16 cellular contexts compared by ENCODE assay signal in the genomic region with DNA sequence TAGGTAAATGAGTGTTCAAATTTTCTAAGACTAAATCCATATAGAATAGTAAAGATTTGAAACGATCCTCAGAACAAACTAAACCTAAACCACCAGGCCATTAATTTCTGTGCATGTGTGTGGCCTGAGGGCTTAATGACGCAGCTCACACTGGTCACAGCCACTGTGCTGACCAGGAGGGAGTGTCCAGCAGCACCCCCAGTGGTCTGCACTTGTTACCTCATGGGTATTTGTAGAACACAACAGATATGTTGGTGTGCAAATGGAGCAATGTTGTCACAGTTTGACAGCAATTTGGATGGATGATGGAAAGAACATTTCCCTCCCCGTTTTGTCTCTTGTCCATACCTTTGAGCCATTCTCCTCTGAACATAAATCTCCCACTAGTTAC.
DNase-seq lines count a peak whose midpoint lies in the region; ATAC-seq and TF ChIP-seq lines count a peak whose summit lies in the region.
"Had no signal": no experiment of that assay in that cellular context is flagged by ENCODE, and none has a peak within 500 bp of the region (broad histone marks: within the 10 kb centered on the region; RNA-seq: fewer than 3 reads in every experiment).

No MANE protein-coding gene starts in this region.

- H3K4me1 ChIP-seq in A673 (ENCODE audit: insufficient read depth, low read length, poor library complexity, severe bottlenecking), result no peaks in the 10 kb centered on the region
- no peaks in the 10 kb centered on the region for H3K4me1 ChIP-seq in SJCRH30

- peaks cover 4 to 11% (median 6%) of the 10 kb centered on the region in 5 donors for H3K27me3 Mint-ChIP-seq in naive thymus-derived CD8-positive, alpha-beta T cell

- POLR2A ChIA-PET in A673 (lab: Charles Lee; ENCODE audit: low non-redundant PET), result no interaction called here
- POLR2A ChIA-PET in naive thymus-derived CD8-positive, alpha-beta T cell (lab: Charles Lee), result no interaction called here

- no TSS peak for BruUV-seq in A673 (replicated peaks; lab: Mats Ljungman, UMichigan)

- peaks cover 6 to 16% (median 12%) of the 10 kb centered on the region in 4 donors for H3K4me1 Mint-ChIP-seq in naive thymus-derived CD8-positive, alpha-beta T cell

- no peaks in the 10 kb centered on the region for H3K9me3 Mint-ChIP-seq in naive thymus-derived CD8-positive, alpha-beta T cell
- H3K9me3 Mint-ChIP-seq: activated T-cell treated with anti-CD3 and anti-CD28 coated beads, Interleukin-2, amount 50 U/mL, for 72 hours had no signal

- no peak overlapping the region for H3K4me3 Mint-ChIP-seq in naive thymus-derived CD8-positive, alpha-beta T cell
- H3K4me3 Mint-ChIP-seq: activated T-cell treated with anti-CD3 and anti-CD28 coated beads, Interleukin-2, amount 50 U/mL, for 72 hours had no signal

- CTCF ChIA-PET in A673 (lab: Charles Lee), result no interaction called here

- H3K36me3 Mint-ChIP-seq in naive thymus-derived CD8-positive, alpha-beta T cell, result no peaks in the 10 kb centered on the region

- intact Hi-C loops in A673 (cut with micrococcal nuclease; ENCODE audit: unreplicated experiment), result no loop called here

- no peak for ATAC-seq in naive thymus-derived CD8-positive, alpha-beta T cell
- ATAC-seq: activated T-cell treated with anti-CD3 and anti-CD28 coated beads, Interleukin-2, amount 50 U/mL, for 72 hours had no signal

- H3K36me3 ChIP-seq in A673 (ENCODE audit: insufficient read depth, low read length, poor library complexity, severe bottlenecking) (no peaks in the 10 kb centered on the region), SJCRH30 (no peaks in the 10 kb centered on the region)
- H3K36me3 ChIP-seq: thoracic aorta had no signal

- H3K27ac ChIP-seq in A673 (ENCODE audit: low read depth, low read length, poor library complexity, severe bottlenecking) (no peak overlapping the region), SJCRH30 (no peak overlapping the region)
- H3K27ac ChIP-seq: GM23248, thoracic aorta had no signal

- DNase-seq in A673 (ENCODE audit: low spot score) (no peak), SJCRH30 (peak; percentile 3 to 5), fibroblast of villous mesenchyme (ENCODE audit: low read depth) (no peak), amygdala (lab: John Stamatoyannopoulos, UW) (no peak), inferior parietal cortex (ENCODE audit: extremely low spot score) (no peak), H4 (ENCODE audit: low spot score) (no peak)
- DNase-seq in naive thymus-derived CD8-positive, alpha-beta T cell, result no peak
- DNase-seq: activated T-cell treated with anti-CD3 and anti-CD28 coated beads, Interleukin-2, amount 50 U/mL, for 72 hours; GM23248; NCI-H1105 treated with DMSO at 0.1 percent for 48 hours; NCI-H2171 treated with DMSO at 0.1 percent for 48 hours; NK-92 treated with Interleukin-12 subunit alpha and Interleukin-12 subunit beta, amount 100 ng/mL, for 24 hours; stimulated activated CD4-positive, alpha-beta T cell treated with anti-CD3 and anti-CD28 coated beads, Interleukin-1b, Interleukin-23, amount 100 ng/mL, for 48 hours; stimulated activated CD8-positive, alpha-beta memory T cell treated with anti-CD3 and anti-CD28 coated beads, Interleukin-4, amount 100 ng/mL, for 48 hours had no signal

- TF ChIP-seq CTCF in A673 (conservative IDR thresholded peaks at IDR 0.05; ENCODE audit: low read depth, low read length), result 0 out of 2 replicates have a peak, but pooled peaks have one; percentile 12
- peak; percentile 11; the same call in 1 of the 2 replicates for TF ChIP-seq CTCF in GM12875 (IDR thresholded peaks at IDR 0.05; ENCODE audit: borderline replicate concordance, insufficient read depth, low read depth, low read length)
- peak; percentile 21 for TF ChIP-seq CTCF in fibroblast of villous mesenchyme (IDR thresholded peaks at IDR 0.05; ENCODE audit: insufficient read depth, low read depth, low read length)

- H3K27me3 ChIP-seq in A673 (replicated peaks; ENCODE audit: insufficient read depth, low read depth, low read length, poor library complexity) (peaks cover 32% of the 10 kb centered on the region), SJCRH30 (no peaks in the 10 kb centered on the region)

- H3K4me3 ChIP-seq in A673 (ENCODE audit: low read depth, low read length, poor library complexity, severe bottlenecking), result no peak overlapping the region
- H3K4me3 ChIP-seq in GM12875 (ENCODE audit: low read depth, low read length), result no peak overlapping the region
- H3K4me3 ChIP-seq in SJCRH30, result no peak overlapping the region
- H3K4me3 ChIP-seq in fibroblast of villous mesenchyme (ENCODE audit: low read depth, low read length), result no peak overlapping the region
- H3K4me3 ChIP-seq: GM23248, thoracic aorta had no signal

- H3K27ac Mint-ChIP-seq in naive thymus-derived CD8-positive, alpha-beta T cell, result no peak overlapping the region
- H3K27ac Mint-ChIP-seq: activated T-cell treated with anti-CD3 and anti-CD28 coated beads, Interleukin-2, amount 50 U/mL, for 72 hours had no signal

- H3K9me3 ChIP-seq in A673 (ENCODE audit: low read depth, low read length, poor library complexity, severe bottlenecking) (no peaks in the 10 kb centered on the region), SJCRH30 (replicated peaks) (no peaks in the 10 kb centered on the region)
- H3K9me3 ChIP-seq: thoracic aorta had no signal

Comparison
In these comparisons a context has a peak if more than half of its experiments do, and no peak if none do; other contexts are left out.
1. DNase-seq: peak in SJCRH30 (2 of 2); none in A673 (single experiment), fibroblast of villous mesenchyme (single experiment), amygdala (0 of 56), inferior parietal cortex (single experiment), H4 (single experiment) and naive thymus-derived CD8-positive, alpha-beta T cell (0 of 10).
2. Peak in every context shown above with its lines, with median percentiles within 50 percentile points of each other: CTCF ChIP-seq.